In the genomic region with DNA sequence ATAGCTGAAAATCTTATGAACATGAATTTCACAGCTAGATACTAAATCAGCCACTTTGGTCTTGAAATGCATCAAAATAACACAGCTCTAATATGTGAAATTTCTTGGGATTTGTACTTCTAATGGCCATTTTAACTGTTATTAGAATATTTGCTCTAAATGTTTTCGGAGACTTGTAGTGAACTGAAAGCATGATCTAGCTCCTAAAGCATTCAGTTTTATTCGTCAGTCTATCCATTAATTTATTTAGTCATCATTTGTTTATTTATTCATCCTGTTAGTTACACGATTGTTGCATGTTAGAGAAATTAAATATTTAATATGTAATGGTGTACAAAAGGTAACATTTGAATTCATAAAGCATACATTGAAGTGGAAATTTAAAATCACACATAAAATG, we compare ENCODE assay signal across 26 cellular contexts.
"Had no signal": no experiment of that assay in that cellular context is flagged by ENCODE, and none has a peak within 500 bp of the region (broad histone marks: within the 10 kb centered on the region; RNA-seq: fewer than 3 reads in every experiment).

No MANE protein-coding gene starts in this region.

- H3K4me3 Mint-ChIP-seq: activated CD4-positive, alpha-beta memory T cell treated with anti-CD3 and anti-CD28 coated beads for 36 hours; activated CD4-positive, alpha-beta T cell treated with anti-CD3 and anti-CD28 coated beads, Interleukin-2, amount 10 ng/mL, durations not matched to agents 7 days and 5 days; activated naive CD4-positive, alpha-beta T cell treated with anti-CD3 and anti-CD28 coated beads for 36 hours; activated naive CD8-positive, alpha-beta T cell treated with anti-CD3 and anti-CD28 coated beads for 36 hours; activated T-helper 17 cell treated with anti-CD3 and anti-CD28 coated beads, Interleukin-2, amount 50 U/mL, for 72 hours; T-cell had no signal

- H3K9me3 ChIP-seq: SJCRH30 had no signal

- DNase-seq: activated CD4-positive, alpha-beta memory T cell treated with anti-CD3 and anti-CD28 coated beads for 36 hours; activated CD4-positive, alpha-beta T cell treated with anti-CD3 and anti-CD28 coated beads, Interleukin-2, amount 10 ng/mL, durations not matched to agents 7 days and 5 days; activated CD4-positive, CD25-positive, alpha-beta regulatory T cell; activated CD8-positive, alpha-beta memory T cell treated with anti-CD3 and anti-CD28 coated beads for 24 hours; activated gamma-delta T cell; activated naive CD4-positive, alpha-beta T cell treated with anti-CD3 and anti-CD28 coated beads for 36 hours; activated naive CD8-positive, alpha-beta T cell treated with anti-CD3 and anti-CD28 coated beads for 36 hours; activated T-cell treated with anti-CD3 and anti-CD28 coated beads, Interleukin-2, amount 50 U/mL, for 48 hours; brain microvascular endothelial cell; KG1; NCI-H1092; NCI-H1417; NCI-H1930; NCI-H2107; NCI-H2171 treated with DMSO at 0.1 percent for 48 hours; NCI-H345; NCI-H510A; NCI-H526 treated with DMSO at 0.1 percent for 48 hours; NK-92 treated with Interleukin-12 subunit alpha and Interleukin-12 subunit beta, amount 100 ng/mL, for 24 hours; SJCRH30; T-cell; T-helper 2 cell; T1000 had no signal

- H3K27me3 ChIP-seq: brain microvascular endothelial cell, cardiac muscle cell, SJCRH30 had no signal

- H3K36me3 Mint-ChIP-seq: activated CD4-positive, alpha-beta memory T cell treated with anti-CD3 and anti-CD28 coated beads for 36 hours; activated naive CD8-positive, alpha-beta T cell treated with anti-CD3 and anti-CD28 coated beads for 36 hours; T-cell had no signal

- H3K4me3 ChIP-seq: cardiac muscle cell, SJCRH30 had no signal

- H3K9me3 Mint-ChIP-seq: activated CD4-positive, alpha-beta memory T cell treated with anti-CD3 and anti-CD28 coated beads for 36 hours; activated CD4-positive, alpha-beta T cell treated with anti-CD3 and anti-CD28 coated beads, Interleukin-2, amount 10 ng/mL, durations not matched to agents 7 days and 5 days; activated naive CD4-positive, alpha-beta T cell treated with anti-CD3 and anti-CD28 coated beads for 36 hours; activated naive CD8-positive, alpha-beta T cell treated with anti-CD3 and anti-CD28 coated beads for 36 hours; activated T-helper 17 cell treated with anti-CD3 and anti-CD28 coated beads, Interleukin-2, amount 50 U/mL, for 72 hours had no signal

- H3K27ac Mint-ChIP-seq: activated CD4-positive, alpha-beta memory T cell treated with anti-CD3 and anti-CD28 coated beads for 36 hours; activated CD4-positive, alpha-beta T cell treated with anti-CD3 and anti-CD28 coated beads, Interleukin-2, amount 10 ng/mL, durations not matched to agents 7 days and 5 days; activated naive CD4-positive, alpha-beta T cell treated with anti-CD3 and anti-CD28 coated beads for 36 hours; activated naive CD8-positive, alpha-beta T cell treated with anti-CD3 and anti-CD28 coated beads for 36 hours; activated T-helper 17 cell treated with anti-CD3 and anti-CD28 coated beads, Interleukin-2, amount 50 U/mL, for 72 hours; T-cell had no signal

- H3K36me3 ChIP-seq: brain microvascular endothelial cell, cardiac muscle cell, SJCRH30 had no signal

- H3K4me1 Mint-ChIP-seq: activated CD4-positive, alpha-beta T cell treated with anti-CD3 and anti-CD28 coated beads, Interleukin-2, amount 10 ng/mL, durations not matched to agents 7 days and 5 days; activated naive CD8-positive, alpha-beta T cell treated with anti-CD3 and anti-CD28 coated beads for 36 hours; activated T-helper 17 cell treated with anti-CD3 and anti-CD28 coated beads, Interleukin-2, amount 50 U/mL, for 72 hours; T-cell had no signal

- H3K27me3 Mint-ChIP-seq: activated CD4-positive, alpha-beta memory T cell treated with anti-CD3 and anti-CD28 coated beads for 36 hours; activated CD4-positive, alpha-beta T cell treated with anti-CD3 and anti-CD28 coated beads, Interleukin-2, amount 10 ng/mL, durations not matched to agents 7 days and 5 days; activated naive CD8-positive, alpha-beta T cell treated with anti-CD3 and anti-CD28 coated beads for 36 hours; activated T-helper 17 cell treated with anti-CD3 and anti-CD28 coated beads, Interleukin-2, amount 50 U/mL, for 72 hours; T-cell had no signal

- H3K27ac ChIP-seq: brain microvascular endothelial cell, cardiac muscle cell, SJCRH30, VCaP had no signal
